ENCODE assay signal across 20 cellular contexts in the genomic region with DNA sequence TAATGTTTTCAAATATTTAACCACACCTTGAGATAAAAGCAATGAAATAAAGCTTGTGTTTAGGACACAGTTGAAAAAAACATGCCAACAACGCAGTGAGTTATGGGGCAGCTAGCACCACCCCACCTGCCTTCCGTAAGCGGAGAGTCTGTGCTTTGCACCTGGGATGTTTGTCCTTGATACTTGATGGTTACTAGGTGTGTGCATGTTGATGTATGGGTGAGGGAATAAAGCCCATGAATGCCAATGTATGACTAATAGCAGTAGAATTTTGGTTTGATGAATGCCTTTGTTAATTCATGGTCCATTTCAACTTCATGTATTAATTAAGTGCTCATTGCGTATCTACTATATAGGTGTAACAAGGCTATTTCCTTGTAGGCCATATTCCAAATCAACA.
DNase-seq lines count a peak whose midpoint lies in the region; TF ChIP-seq lines count a peak whose summit lies in the region.
"Had no signal": no experiment of that assay in that cellular context is flagged by ENCODE, and none has a peak within 500 bp of the region (broad histone marks: within the 10 kb centered on the region; RNA-seq: fewer than 3 reads in every experiment).

No MANE protein-coding gene starts in this region.

- DNase-seq in LoVo (ENCODE audit: low spot score) (peak; percentile 26), SW480 (ENCODE audit: low spot score) (peak; percentile 96), iris pigment epithelial cell (ENCODE audit: low read depth) (peak; percentile 9), type B pancreatic cell (ENCODE audit: extremely low spot score, unreplicated experiment) (no peak), DMS79 treated with DMSO at 0.1 percent for 48 hours (lab: John Stamatoyannopoulos, UW) (no peak), mesothelial cell of epicardium (ENCODE audit: low spot score in 2 of 2, unreplicated experiment in 2 of 2) (no peak), AML-193 (lab: John Stamatoyannopoulos, UW) (no peak)
- DNase-seq: activated CD4-positive, alpha-beta memory T cell treated with anti-CD3 and anti-CD28 coated beads, Interleukin-2, amount 10 ng/mL, durations not matched to agents 7 days and 5 days; activated T-cell treated with anti-CD3 and anti-CD28 coated beads, Interleukin-2, amount 50 U/mL, for 24 hours; cortex of kidney; DMS 273 treated with DMSO at 0.1 percent for 48 hours; GOT3; MM.1S; naive thymus-derived CD8-positive, alpha-beta T cell; NCI-H1694; SHP77 treated with DMSO at 0.1 percent for 48 hours; stimulated activated CD4-positive, alpha-beta T cell treated with anti-CD3 and anti-CD28 coated beads, Interleukin-4, amount 100 ng/mL, for 4 hours; T-helper 17 cell; WERI-Rb-1 had no signal

- H3K27me3 Mint-ChIP-seq in type B pancreatic cell (no peaks in the 10 kb centered on the region), mesothelial cell of epicardium (ENCODE audit: low read depth) (no peaks in the 10 kb centered on the region)
- H3K27me3 Mint-ChIP-seq: activated CD4-positive, alpha-beta memory T cell treated with anti-CD3 and anti-CD28 coated beads, Interleukin-2, amount 10 ng/mL, durations not matched to agents 7 days and 5 days; activated naive CD4-positive, alpha-beta T cell treated with anti-CD3 and anti-CD28 coated beads, Interleukin-2, amount 50 U/mL, for 24 hours; activated T-cell treated with anti-CD3 and anti-CD28 coated beads, Interleukin-2, amount 50 U/mL, for 24 hours; naive thymus-derived CD8-positive, alpha-beta T cell; T-helper 17 cell had no signal

- no peak for TF ChIP-seq CTCF in type B pancreatic cell (conservative IDR thresholded peaks at IDR 0.05)
- no peak for TF ChIP-seq CTCF in mesothelial cell of epicardium (IDR thresholded peaks at IDR 0.05; ENCODE audit: unreplicated experiment)

- H3K4me3 Mint-ChIP-seq in type B pancreatic cell (no peak overlapping the region), mesothelial cell of epicardium (no peak overlapping the region)
- H3K4me3 Mint-ChIP-seq: activated CD4-positive, alpha-beta memory T cell treated with anti-CD3 and anti-CD28 coated beads, Interleukin-2, amount 10 ng/mL, durations not matched to agents 7 days and 5 days; activated naive CD4-positive, alpha-beta T cell treated with anti-CD3 and anti-CD28 coated beads, Interleukin-2, amount 50 U/mL, for 24 hours; activated T-cell treated with anti-CD3 and anti-CD28 coated beads, Interleukin-2, amount 50 U/mL, for 24 hours; naive thymus-derived CD8-positive, alpha-beta T cell; T-helper 17 cell had no signal

- H3K4me1 Mint-ChIP-seq in type B pancreatic cell (ENCODE audit: unreplicated experiment), result peaks cover 12% of the 10 kb centered on the region
- peaks cover 9% of the 10 kb centered on the region for H3K4me1 Mint-ChIP-seq in mesothelial cell of epicardium

- H3K36me3 Mint-ChIP-seq in type B pancreatic cell (no peaks in the 10 kb centered on the region), mesothelial cell of epicardium (no peaks in the 10 kb centered on the region)

- H3K9me3 Mint-ChIP-seq in type B pancreatic cell (no peaks in the 10 kb centered on the region), mesothelial cell of epicardium (peaks cover 3% of the 10 kb centered on the region)
- H3K9me3 Mint-ChIP-seq: activated naive CD4-positive, alpha-beta T cell treated with anti-CD3 and anti-CD28 coated beads, Interleukin-2, amount 50 U/mL, for 24 hours had no signal

- H3K27ac Mint-ChIP-seq in type B pancreatic cell, result peak overlapping the region; percentile 47
- no peak overlapping the region for H3K27ac Mint-ChIP-seq in mesothelial cell of epicardium
- H3K27ac Mint-ChIP-seq: activated CD4-positive, alpha-beta memory T cell treated with anti-CD3 and anti-CD28 coated beads, Interleukin-2, amount 10 ng/mL, durations not matched to agents 7 days and 5 days; activated naive CD4-positive, alpha-beta T cell treated with anti-CD3 and anti-CD28 coated beads, Interleukin-2, amount 50 U/mL, for 24 hours; activated T-cell treated with anti-CD3 and anti-CD28 coated beads, Interleukin-2, amount 50 U/mL, for 24 hours; T-helper 17 cell had no signal

Comparison
In these comparisons a context has a peak if more than half of its experiments do, and no peak if none do; other contexts are left out.
1. DNase-seq: peak in LoVo (single experiment), SW480 (single experiment) and iris pigment epithelial cell (single experiment); none in type B pancreatic cell (single experiment), DMS79 treated with DMSO at 0.1 percent for 48 hours (single experiment), mesothelial cell of epicardium (0 of 2) and AML-193 (0 of 2).